In the genomic region with DNA sequence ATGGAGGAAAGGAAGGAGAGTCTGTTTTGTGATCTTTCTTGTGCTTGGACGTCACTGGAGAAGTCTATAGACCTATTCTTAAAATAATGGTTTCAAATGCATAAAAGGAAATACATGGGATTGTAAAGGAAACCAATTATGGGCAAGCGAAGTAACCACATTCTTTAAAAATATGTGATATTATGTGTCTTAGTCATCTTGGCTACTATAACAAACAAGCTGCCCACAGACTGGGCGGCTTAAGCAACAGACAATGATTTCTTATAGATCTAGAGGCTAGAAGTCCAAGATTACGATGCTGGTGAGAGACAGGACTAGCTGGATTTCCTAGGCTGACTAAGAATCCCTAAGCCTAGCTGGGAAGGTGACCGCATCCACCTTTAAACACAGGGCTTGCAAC, we compare ENCODE assay signal across 13 cellular contexts. TPM values are rescaled to one million over a fixed set of nuclear protein-coding genes. Genes with fewer than 3 reads are reported as not detected.
A peak's percentile ranks its signal among the peaks of the same experiment; 100 is the strongest.
DNase-seq lines count a peak whose midpoint lies in the region; ATAC-seq, FAIRE-seq and TF ChIP-seq lines count a peak whose summit lies in the region.
"Had no signal": no experiment of that assay in that cellular context is flagged by ENCODE, and none has a peak within 500 bp of the region (broad histone marks: within the 10 kb centered on the region; RNA-seq: fewer than 3 reads in every experiment).

No MANE protein-coding gene starts in this region.

- no peak overlapping the region for H3K27ac ChIP-seq in mesendoderm (ENCODE audit: low read depth, low read length)
- H3K27ac ChIP-seq: gastrocnemius medialis, prostate gland, testis had no signal

- H3K23ac ChIP-seq in mesendoderm (ENCODE audit: low read length), result no peak overlapping the region

- no peak overlapping the region for H3K56ac ChIP-seq in mesendoderm (ENCODE audit: low read length)

- H3K36me3 ChIP-seq in mesendoderm (ENCODE audit: control insufficient read depth, insufficient read depth, low read length), result no peaks in the 10 kb centered on the region
- H3K36me3 ChIP-seq: gastrocnemius medialis, prostate gland had no signal

- no CpG with 5 or more reads among the region's 5 CpGs for WGBS in mesendoderm (ENCODE audit: extremely low coverage, insufficient coverage, low lambda C conversion rate)

- no peak overlapping the region for H3K4me3 ChIP-seq in mesendoderm (ENCODE audit: low read length)
- H3K4me3 ChIP-seq: gastrocnemius medialis, prostate gland, testis had no signal

- H2BK5ac ChIP-seq in mesendoderm (ENCODE audit: low read length), result no peak overlapping the region

- H3K4ac ChIP-seq in mesendoderm (ENCODE audit: low read depth, low read length), result no peak overlapping the region

- no peak overlapping the region for H2BK120ac ChIP-seq in mesendoderm (ENCODE audit: low read depth, low read length)

- no peak overlapping the region for H4K5ac ChIP-seq in mesendoderm (ENCODE audit: low read length)

- H3K9ac ChIP-seq in mesendoderm (ENCODE audit: low read length), result no peak overlapping the region

- no peak for FAIRE-seq in HTR-8/SVneo (lab: Jason Lieb, UNC)

- H3K79me2 ChIP-seq in mesendoderm (ENCODE audit: control insufficient read depth, insufficient read depth, low read length), result no peaks in the 10 kb centered on the region

- no peaks in the 10 kb centered on the region for H3K4me1 ChIP-seq in mesendoderm (ENCODE audit: control insufficient read depth, low read depth, low read length)
- H3K4me1 ChIP-seq: gastrocnemius medialis, prostate gland had no signal

- no peak overlapping the region for H3K4me2 ChIP-seq in mesendoderm (ENCODE audit: low read length)

- H3K79me1 ChIP-seq in mesendoderm (ENCODE audit: low read length), result no peaks in the 10 kb centered on the region

- no peak for ATAC-seq in HG03280 (IDR thresholded peaks at IDR 0.05; ENCODE audit: unreplicated experiment)
- no peak for ATAC-seq in GM21717 (IDR thresholded peaks at IDR 0.05; ENCODE audit: unreplicated experiment)
- ATAC-seq: CD8-positive, alpha-beta T cell; gastrocnemius medialis had no signal

- no peak overlapping the region for H2BK15ac ChIP-seq in mesendoderm (replicated peaks; ENCODE audit: low read depth)

- H3K18ac ChIP-seq in mesendoderm (ENCODE audit: low read length), result no peak overlapping the region

- no peaks in the 10 kb centered on the region for H3K27me3 ChIP-seq in mesendoderm (ENCODE audit: insufficient read depth, low read length, poor library complexity)
- H3K27me3 ChIP-seq: testis had no signal

- TF ChIP-seq CTCF in AG09319 (IDR thresholded peaks at IDR 0.05; ENCODE audit: low read depth, low read length), result no peak

- peak; percentile 30 for DNase-seq in AG09319 (ENCODE audit: extremely low read depth, low read depth)
- DNase-seq in HTR-8/SVneo (ENCODE audit: insufficient read length, low spot score), result peak; percentile 24
- DNase-seq in amniotic stem cell (lab: John Stamatoyannopoulos, UW), result peak; percentile 29
- peak; percentile 43 for DNase-seq in hepatic stellate cell (ENCODE audit: low spot score)
- DNase-seq in mesendoderm, result no peak
- DNase-seq in HuH-7.5 (ENCODE audit: low spot score), result no peak
- DNase-seq: CD8-positive, alpha-beta T cell; gastrocnemius medialis; NCI-H774; testis had no signal

- no peak overlapping the region for H2AK5ac ChIP-seq in mesendoderm (ENCODE audit: low read length)

- H4K8ac ChIP-seq in mesendoderm (ENCODE audit: low read depth, low read length), result no peak overlapping the region

RNA-seq across cellular contexts. Expression of a gene that starts 49.4 kb away (rescaled TPM):
- polyA plus RNA-seq in mesendoderm (2013, experiment 1 of 2), result 5.4 TPM
- polyA plus RNA-seq in mesendoderm (2013, experiment 2 of 2), result 5.3 TPM

Comparison
In these comparisons a context has a peak if more than half of its experiments do, and no peak if none do; other contexts are left out.
1. DNase-seq: peak in AG09319 (single experiment), HTR-8/SVneo (single experiment), amniotic stem cell (single experiment) and hepatic stellate cell (single experiment); none in mesendoderm (single experiment) and HuH-7.5 (single experiment).